In genomic region chr7:135281363-135281949, GRCh38 we compare ENCODE assay signal across 8 cellular contexts. TPM values are rescaled to one million over a fixed set of nuclear protein-coding genes. Genes with fewer than 3 reads are reported as not detected.
DNase-seq lines count a peak whose midpoint lies in the region; ATAC-seq and TF ChIP-seq lines count a peak whose summit lies in the region.

No MANE protein-coding gene starts in this region.

- CTCF ChIA-PET in SK-N-SH (lab: Yijun Ruan, JAX): interaction anchor here (0.7 to 18.9 kb wide), 65 partner anchors 12 to 734 kb away, joined by 3 to 737 read pairs (median 5); partner anchors contain the start of genes STMP1 and WDR91

- H4K20me1 ChIP-seq in SK-N-SH (ENCODE audit: insufficient read depth): no peaks in the 10 kb centered on the region

- H3K9ac ChIP-seq in SK-N-SH: no peak overlapping the region

- no peaks in the 10 kb centered on the region for H3K36me3 ChIP-seq in SK-N-SH (replicated peaks in 1 of 2; ENCODE audit: control insufficient read depth in 1 of 2, insufficient read depth in 2 of 2, low read length in 1 of 2)
- no peaks in the 10 kb centered on the region for H3K36me3 ChIP-seq in aorta (ENCODE audit: control insufficient read depth in 1 of 2, insufficient read depth in 2 of 2, low read length in 1 of 2)

- DNase-seq in GM12865 (ENCODE audit: low read depth) (peak; percentile 90), NCI-H1092 (lab: John Stamatoyannopoulos, UW) (peak; percentile 85), SK-N-SH (peak; percentile 91), Right ventricle myocardium superior (peak; percentile 68), pulmonary artery endothelial cell (ENCODE audit: low read depth, low spot score) (peak; percentile 62), aorta (peak; percentile 80 to 81)
- peak; percentile 76 for DNase-seq in activated naive CD4-positive, alpha-beta T cell treated with anti-CD3 and anti-CD28 coated beads, Interleukin-2, amount 50 U/mL, for 16 hours

- no peaks in the 10 kb centered on the region for H3K9me2 ChIP-seq in SK-N-SH

- peak overlapping the region; percentile 74 for H2AFZ ChIP-seq in SK-N-SH (ENCODE audit: low read depth)

- POLR2A ChIA-PET in SK-N-SH (lab: Yijun Ruan, JAX): no interaction called here

- ATAC-seq in HG02588 (IDR thresholded peaks at IDR 0.05; ENCODE audit: unreplicated experiment) (peak; percentile 97), Right ventricle myocardium superior (ENCODE audit: poor library complexity) (peak; percentile 98), aorta (ENCODE audit: low FRiP score) (peak; percentile 94)

- intact Hi-C loops in Right ventricle myocardium superior (cut with DNase I): loop anchor here (2.0 to 5.0 kb wide), 2 partner anchors 56 to 277 kb away; no protein-coding TSS in a partner anchor
- intact Hi-C loops in aorta (cut with DNase I): loop anchor here (1.0 to 5.0 kb wide), 5 partner anchors 56 to 366 kb away; partner anchors contain the start of gene NUP205 (in 1 of the 2)

- TF ChIP-seq EP300 in SK-N-SH (IDR thresholded peaks at IDR 0.05; ENCODE audit: borderline replicate concordance in 1 of 2, low read depth in 1 of 2, low read length in 1 of 2): no peak; a peak in 1 of 4 replicates

- H3K27ac ChIP-seq in SK-N-SH (ENCODE audit: low read depth in 2 of 2, low read length in 1 of 2): no peak overlapping the region
- no peak overlapping the region for H3K27ac ChIP-seq in aorta (ENCODE audit: low read depth in 1 of 2, low read length in 2 of 2)

- no peak overlapping the region for H3K4me2 ChIP-seq in SK-N-SH

- TF ChIP-seq RAD21 in SK-N-SH (IDR thresholded peaks at IDR 0.05; ENCODE audit: low read length): peak; percentile 100

- H3K79me2 ChIP-seq in SK-N-SH (ENCODE audit: insufficient read depth): no peaks in the 10 kb centered on the region

- H3K9me3 ChIP-seq in SK-N-SH (no peaks in the 10 kb centered on the region), aorta (ENCODE audit: control insufficient read depth, low read length) (no peaks in the 10 kb centered on the region)

- 11% methylated on average over 7 of the region's 7 CpGs for WGBS in SK-N-SH (ENCODE audit: low lambda C conversion rate)
- WGBS in aorta, 2 donors: 3% methylated on average over 7 of the region's 7 CpGs

- H3F3A ChIP-seq in SK-N-SH (replicated peaks; ENCODE audit: insufficient read depth): no peaks in the 10 kb centered on the region

- H3K27me3 ChIP-seq in SK-N-SH (ENCODE audit: insufficient read depth) (no peaks in the 10 kb centered on the region; the same call in 1 of the 2 replicates), aorta (ENCODE audit: control insufficient read depth in 1 of 2, insufficient read depth in 2 of 2, low read length in 1 of 2) (no peaks in the 10 kb centered on the region)

- TF ChIP-seq CTCF in GM12865 (IDR thresholded peaks at IDR 0.05; ENCODE audit: insufficient read depth, low read depth, low read length, missing control alignments) (peak; percentile 97), SK-N-SH (IDR thresholded peaks at IDR 0.05) (peak; percentile 100)

- H3K4me1 ChIP-seq in SK-N-SH (ENCODE audit: control insufficient read depth in 1 of 2, insufficient read depth in 2 of 2, low read depth in 1 of 2, low read length in 1 of 2) (no peaks in the 10 kb centered on the region), aorta (ENCODE audit: control insufficient read depth in 1 of 2, insufficient read depth in 2 of 2, low read length in 2 of 2) (no peaks in the 10 kb centered on the region)

- H3K4me3 ChIP-seq in GM12865 (ENCODE audit: low read depth, low read length) (no peak overlapping the region), SK-N-SH (ENCODE audit: low read depth in 2 of 2, low read length in 1 of 2) (no peak overlapping the region; a peak in 1 of 4 replicates), aorta (ENCODE audit: low read length in 2 of 2) (no peak overlapping the region)

TF ChIP-seq in SK-N-SH, 30 proteins besides CTCF, POLR2A, EP300 and RAD21 (continues in another document):
- 0 out of 2 replicates have a peak, but pooled peaks have one; percentile 46 for TF ChIP-seq RFX5 (IDR thresholded peaks at IDR 0.05; ENCODE audit: low read length)
- TF ChIP-seq MEF2A (IDR thresholded peaks at IDR 0.05; ENCODE audit: borderline replicate concordance, low read depth): no peak
- TF ChIP-seq FOXM1 (IDR thresholded peaks at IDR 0.05; ENCODE audit: low read depth): 0 out of 2 replicates have a peak, but pooled peaks have one; percentile 38
- TF ChIP-seq, protein P1, sequence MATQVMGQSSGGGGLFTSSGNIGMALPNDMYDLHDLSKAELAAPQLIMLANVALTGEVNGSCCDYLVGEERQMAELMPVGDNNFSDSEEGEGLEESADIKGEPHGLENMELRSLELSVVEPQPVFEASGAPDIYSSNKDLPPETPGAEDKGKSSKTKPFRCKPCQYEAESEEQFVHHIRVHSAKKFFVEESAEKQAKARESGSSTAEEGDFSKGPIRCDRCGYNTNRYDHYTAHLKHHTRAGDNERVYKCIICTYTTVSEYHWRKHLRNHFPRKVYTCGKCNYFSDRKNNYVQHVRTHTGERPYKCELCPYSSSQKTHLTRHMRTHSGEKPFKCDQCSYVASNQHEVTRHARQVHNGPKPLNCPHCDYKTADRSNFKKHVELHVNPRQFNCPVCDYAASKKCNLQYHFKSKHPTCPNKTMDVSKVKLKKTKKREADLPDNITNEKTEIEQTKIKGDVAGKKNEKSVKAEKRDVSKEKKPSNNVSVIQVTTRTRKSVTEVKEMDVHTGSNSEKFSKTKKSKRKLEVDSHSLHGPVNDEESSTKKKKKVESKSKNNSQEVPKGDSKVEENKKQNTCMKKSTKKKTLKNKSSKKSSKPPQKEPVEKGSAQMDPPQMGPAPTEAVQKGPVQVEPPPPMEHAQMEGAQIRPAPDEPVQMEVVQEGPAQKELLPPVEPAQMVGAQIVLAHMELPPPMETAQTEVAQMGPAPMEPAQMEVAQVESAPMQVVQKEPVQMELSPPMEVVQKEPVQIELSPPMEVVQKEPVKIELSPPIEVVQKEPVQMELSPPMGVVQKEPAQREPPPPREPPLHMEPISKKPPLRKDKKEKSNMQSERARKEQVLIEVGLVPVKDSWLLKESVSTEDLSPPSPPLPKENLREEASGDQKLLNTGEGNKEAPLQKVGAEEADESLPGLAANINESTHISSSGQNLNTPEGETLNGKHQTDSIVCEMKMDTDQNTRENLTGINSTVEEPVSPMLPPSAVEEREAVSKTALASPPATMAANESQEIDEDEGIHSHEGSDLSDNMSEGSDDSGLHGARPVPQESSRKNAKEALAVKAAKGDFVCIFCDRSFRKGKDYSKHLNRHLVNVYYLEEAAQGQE (IDR thresholded peaks at IDR 0.05; ENCODE audit: low read depth, low read length): no peak
- TF ChIP-seq ZBTB33 (IDR thresholded peaks at IDR 0.05; ENCODE audit: borderline replicate concordance, low read depth): no peak
- TF ChIP-seq ELF1 (IDR thresholded peaks at IDR 0.05): no peak
- peak; percentile 100 for TF ChIP-seq SMC3 (IDR thresholded peaks at IDR 0.05; ENCODE audit: low read depth, low read length)
- TF ChIP-seq SIN3A (IDR thresholded peaks at IDR 0.05; ENCODE audit: borderline replicate concordance, low read depth, low read length): peak; percentile 22; the same call in 1 of the 2 replicates
- TF ChIP-seq GABPA (IDR thresholded peaks at IDR 0.05; ENCODE audit: low read depth): no peak
- TF ChIP-seq FOSL2 (IDR thresholded peaks at IDR 0.05; ENCODE audit: borderline replicate concordance, low read depth): no peak
- no peak for TF ChIP-seq JUND (IDR thresholded peaks at IDR 0.05)
- no peak for TF ChIP-seq TEAD4 (IDR thresholded peaks at IDR 0.05; ENCODE audit: borderline replicate concordance, insufficient read depth)
- peak; percentile 58 for TF ChIP-seq NFIC (IDR thresholded peaks at IDR 0.05; ENCODE audit: borderline replicate concordance)
- TF ChIP-seq TAF1 (IDR thresholded peaks at IDR 0.05; ENCODE audit: borderline replicate concordance, low read depth, low read length): no peak
- no peak for TF ChIP-seq GATA2 (CRISPR knock-in tag; IDR thresholded peaks at IDR 0.05)
- no peak for TF ChIP-seq RXRA (IDR thresholded peaks at IDR 0.05; ENCODE audit: borderline replicate concordance, low read depth)
- TF ChIP-seq MXI1 (IDR thresholded peaks at IDR 0.05; ENCODE audit: low read depth, low read length): peak; percentile 54; the same call in 1 of the 2 replicates
- TF ChIP-seq IRF3 (IDR thresholded peaks at IDR 0.05; ENCODE audit: low read depth, low read length): peak; percentile 10; the same call in 1 of the 2 replicates
- no peak for TF ChIP-seq EZH2phosphoT487 (IDR thresholded peaks at IDR 0.05; ENCODE audit: borderline replicate concordance, low read depth)
- peak; percentile 83; the same call in 1 of the 2 replicates for TF ChIP-seq RCOR1 (IDR thresholded peaks at IDR 0.05; ENCODE audit: low read length)
- peak; percentile 46 for TF ChIP-seq NRF1 (IDR thresholded peaks at IDR 0.05; ENCODE audit: low read depth, low read length)

RNA-seq across cellular contexts. Expression of gene STRA8, which starts 47.8 kb away (rescaled TPM):
- polyA plus RNA-seq in SK-N-SH (2012; rRNA removed) (not detected in 2 replicates), aorta (not detected)
- polyA plus RNA-seq in SK-N-SH (2012; cell fraction: cytosol; rRNA removed): not detected in 2 replicates
- not detected in 2 replicates for polyA plus RNA-seq in SK-N-SH (2012; cell fraction: nucleus; rRNA removed)
- total RNA-seq in Right ventricle myocardium superior (not detected), pulmonary artery endothelial cell (not detected in 2 replicates), aorta (not detected)
